Comparison of ENCODE assay signal across 27 cellular contexts in the genomic region with DNA sequence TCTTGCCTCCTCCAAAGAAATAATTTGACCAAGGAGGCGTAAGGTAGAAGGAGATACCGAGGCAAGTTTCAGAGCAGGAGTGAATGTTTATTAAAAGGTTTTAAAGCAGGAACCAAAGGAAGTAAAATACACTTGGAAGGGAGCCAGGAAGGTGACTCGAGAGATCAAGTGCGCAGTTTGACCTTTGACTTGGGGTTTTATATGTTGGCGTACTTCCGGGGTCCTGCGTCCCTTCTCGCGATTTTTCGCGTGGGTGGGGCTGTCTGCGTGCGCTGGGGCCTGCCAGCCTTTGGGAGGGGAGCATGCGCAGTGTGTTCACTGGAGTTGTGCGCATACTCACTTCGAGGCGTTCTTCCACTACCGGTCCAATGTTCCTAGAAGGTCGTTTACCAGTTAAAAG.
"Had no signal": no experiment of that assay in that cellular context is flagged by ENCODE, and none has a peak within 500 bp of the region (broad histone marks: within the 10 kb centered on the region; RNA-seq: fewer than 3 reads in every experiment).

No MANE protein-coding gene starts in this region.

- H3K27ac ChIP-seq: brain microvascular endothelial cell, cardiac muscle cell, Peyer's patch, RWPE1, SJSA1 had no signal

- H3K4me1 Mint-ChIP-seq: activated B cell treated with CpG ODN at 0.5 μM for 24 hours; activated CD4-positive, alpha-beta memory T cell treated with anti-CD3 and anti-CD28 coated beads, Interleukin-2, amount 10 ng/mL, durations not matched to agents 7 days and 5 days; activated T-helper 17 cell treated with anti-CD3 and anti-CD28 coated beads, Interleukin-2, amount 50 U/mL, for 72 hours had no signal

- H3K4me3 Mint-ChIP-seq: activated B cell treated with CpG ODN at 0.5 μM for 24 hours; activated CD4-positive, alpha-beta memory T cell treated with anti-CD3 and anti-CD28 coated beads, Interleukin-2, amount 10 ng/mL, durations not matched to agents 7 days and 5 days; activated naive CD4-positive, alpha-beta T cell treated with anti-CD3 and anti-CD28 coated beads for 36 hours; activated naive CD8-positive, alpha-beta T cell; activated T-helper 17 cell treated with anti-CD3 and anti-CD28 coated beads, Interleukin-2, amount 50 U/mL, for 72 hours; T-helper 1 cell treated with Interleukin-12 subunit alpha and Interleukin-12 subunit beta and Interleukin-4 antibody, amounts not matched to agents 30 μg/mL and 1 μg/mL, for 36 hours had no signal

- DNase-seq: activated B cell treated with CpG ODN at 0.5 μM for 24 hours; activated CD4-positive, alpha-beta memory T cell treated with anti-CD3 and anti-CD28 coated beads, Interleukin-2, amount 10 ng/mL, durations not matched to agents 7 days and 5 days; activated CD4-positive, alpha-beta T cell treated with anti-CD3 and anti-CD28 coated beads for 1 hour; activated CD4-positive, alpha-beta T cell treated with anti-CD3 and anti-CD28 coated beads, Interleukin-2, amount 50 U/mL, for 1 hour; activated gamma-delta T cell; activated naive CD4-positive, alpha-beta T cell treated with anti-CD3 and anti-CD28 coated beads for 36 hours; activated T-cell treated with anti-CD3 and anti-CD28 coated beads for 4 hours; activated T-cell treated with anti-CD3 and anti-CD28 coated beads, Interleukin-2, amount 50 U/mL, for 48 hours; brain microvascular endothelial cell; Karpas-422; MM.1S; NCI-H1105; NCI-H1436; NCI-H1694 treated with DMSO at 0.1 percent for 48 hours; NCI-H2029 treated with DMSO at 0.1 percent for 48 hours; NCI-H510A treated with DMSO at 0.1 percent for 48 hours; NCI-H69; NK-92 treated with Interleukin-12 subunit alpha and Interleukin-12 subunit beta, amount 100 ng/mL, for 24 hours; OCI-M1; Peyer's patch; SHP77 had no signal

- H3K27me3 ChIP-seq: brain microvascular endothelial cell, cardiac muscle cell, Peyer's patch, SJSA1 had no signal

- ATAC-seq: activated T-helper 17 cell treated with anti-CD3 and anti-CD28 coated beads, Interleukin-2, amount 50 U/mL, for 72 hours had no signal

- H3K9me3 Mint-ChIP-seq: activated naive CD4-positive, alpha-beta T cell treated with anti-CD3 and anti-CD28 coated beads for 36 hours had no signal

- H3K4me3 ChIP-seq: cardiac muscle cell, Peyer's patch, SJSA1 had no signal

- H3K36me3 ChIP-seq: brain microvascular endothelial cell, cardiac muscle cell, Peyer's patch, SJSA1 had no signal

- H3K4me1 ChIP-seq: Peyer's patch, SJSA1 had no signal

- H3K27me3 Mint-ChIP-seq: activated B cell treated with CpG ODN at 0.5 μM for 24 hours; activated CD4-positive, alpha-beta memory T cell treated with anti-CD3 and anti-CD28 coated beads, Interleukin-2, amount 10 ng/mL, durations not matched to agents 7 days and 5 days had no signal

- H3K27ac Mint-ChIP-seq: activated B cell treated with CpG ODN at 0.5 μM for 24 hours; activated CD4-positive, alpha-beta memory T cell treated with anti-CD3 and anti-CD28 coated beads, Interleukin-2, amount 10 ng/mL, durations not matched to agents 7 days and 5 days; activated naive CD4-positive, alpha-beta T cell treated with anti-CD3 and anti-CD28 coated beads for 36 hours; activated naive CD8-positive, alpha-beta T cell; activated T-helper 17 cell treated with anti-CD3 and anti-CD28 coated beads, Interleukin-2, amount 50 U/mL, for 72 hours; T-helper 1 cell treated with Interleukin-12 subunit alpha and Interleukin-12 subunit beta and Interleukin-4 antibody, amounts not matched to agents 30 μg/mL and 1 μg/mL, for 36 hours had no signal

- H3K36me3 Mint-ChIP-seq: activated naive CD8-positive, alpha-beta T cell had no signal
